In genomic region chr12:62683724-62684501, GRCh38 we compare ENCODE assay signal across 12 cellular contexts.
DNase-seq lines count a peak whose midpoint lies in the region; ATAC-seq and TF ChIP-seq lines count a peak whose summit lies in the region.
"Had no signal": no experiment of that assay in that cellular context is flagged by ENCODE, and none has a peak within 500 bp of the region (broad histone marks: within the 10 kb centered on the region; RNA-seq: fewer than 3 reads in every experiment).

No MANE protein-coding gene starts in this region.

- H3K4me1 Mint-ChIP-seq in osteocyte (ENCODE audit: unreplicated experiment) = peaks cover 33% of the 10 kb centered on the region
- H3K4me1 Mint-ChIP-seq in naive thymus-derived CD8-positive, alpha-beta T cell = peaks cover 0 to 3% (median 1%) of the 10 kb centered on the region in 4 donors

- CTCF ChIA-PET in AG04450 (lab: Charles Lee) = no interaction called here

- no peaks in the 10 kb centered on the region for H3K27me3 ChIP-seq in AG04450 (ENCODE audit: control insufficient read depth, insufficient read depth, low read length)

- H3K27ac Mint-ChIP-seq in osteocyte (ENCODE audit: unreplicated experiment) = peak overlapping the region; percentile 54
- no peak overlapping the region for H3K27ac Mint-ChIP-seq in naive thymus-derived CD8-positive, alpha-beta T cell
- H3K27ac Mint-ChIP-seq: activated naive CD8-positive, alpha-beta T cell treated with anti-CD3 and anti-CD28 coated beads, Interleukin-2, amount 10 ng/mL, durations not matched to agents 7 days and 5 days had no signal

- no peak for TF ChIP-seq CTCF in AG04450 (IDR thresholded peaks at IDR 0.05; ENCODE audit: low read depth, low read length)
- TF ChIP-seq CTCF in osteocyte (IDR thresholded peaks at IDR 0.05) = no peak

- H3K4me3 Mint-ChIP-seq in osteocyte (ENCODE audit: unreplicated experiment) = no peak overlapping the region
- no peak overlapping the region for H3K4me3 Mint-ChIP-seq in naive thymus-derived CD8-positive, alpha-beta T cell
- H3K4me3 Mint-ChIP-seq: activated naive CD8-positive, alpha-beta T cell treated with anti-CD3 and anti-CD28 coated beads, Interleukin-2, amount 10 ng/mL, durations not matched to agents 7 days and 5 days had no signal

- no peak for ATAC-seq in GM18873 (IDR thresholded peaks at IDR 0.05; ENCODE audit: low FRiP score, unreplicated experiment)
- ATAC-seq in naive thymus-derived CD8-positive, alpha-beta T cell = no peak

- intact Hi-C loops in cardiac septum (cut with DNase I) = no loop called here

- DNase-seq in AG04450 (ENCODE audit: low read depth, low spot score) (no peak), anterior cingulate cortex (lab: John Stamatoyannopoulos, UW) (peak in 39 of 58 donors; percentile 4 to 53 (median 24)), cardiac septum (ENCODE audit: low spot score) (peak; percentile 81), osteocyte (ENCODE audit: extremely low spot score, unreplicated experiment) (no peak), GOT3 (lab: John Stamatoyannopoulos, UW) (no peak), GM19238 (ENCODE audit: insufficient read length, low spot score) (no peak)
- no peak for DNase-seq in naive thymus-derived CD8-positive, alpha-beta T cell
- DNase-seq: ACHN; activated naive CD8-positive, alpha-beta T cell treated with anti-CD3 and anti-CD28 coated beads, Interleukin-2, amount 10 ng/mL, durations not matched to agents 7 days and 5 days; NCI-H226 had no signal

- H3K9me3 ChIP-seq in AG04450 (ENCODE audit: control insufficient read depth, insufficient read depth, low read length) = no peaks in the 10 kb centered on the region
- H3K9me3 ChIP-seq: HAP-1 had no signal

- H3K36me3 Mint-ChIP-seq in osteocyte (ENCODE audit: unreplicated experiment) = peaks cover 37% of the 10 kb centered on the region
- no peaks in the 10 kb centered on the region for H3K36me3 Mint-ChIP-seq in naive thymus-derived CD8-positive, alpha-beta T cell
- H3K36me3 Mint-ChIP-seq: activated naive CD8-positive, alpha-beta T cell treated with anti-CD3 and anti-CD28 coated beads, Interleukin-2, amount 10 ng/mL, durations not matched to agents 7 days and 5 days had no signal

- H3K4me3 ChIP-seq in AG04450 (ENCODE audit: low read depth, low read length) = no peak overlapping the region
- H3K4me3 ChIP-seq: HAP-1 had no signal

- peak overlapping the region; percentile 52 for H3K27ac ChIP-seq in AG04450 (ENCODE audit: low read depth, low read length)

- POLR2A ChIA-PET in AG04450 (lab: Yijun Ruan, JAX) = interaction anchor here (0.5 to 0.7 kb wide), 2 partner anchors 74 to 81 kb away, joined by 3 to 5 read pairs; no protein-coding TSS in a partner anchor
- POLR2A ChIA-PET in naive thymus-derived CD8-positive, alpha-beta T cell (lab: Charles Lee) = no interaction called here

- no peaks in the 10 kb centered on the region for H3K27me3 Mint-ChIP-seq in osteocyte (ENCODE audit: unreplicated experiment)
- H3K27me3 Mint-ChIP-seq in naive thymus-derived CD8-positive, alpha-beta T cell = peaks cover 0 to 9% (median 4%) of the 10 kb centered on the region in 5 donors

- no peaks in the 10 kb centered on the region for H3K9me3 Mint-ChIP-seq in osteocyte (ENCODE audit: unreplicated experiment)
- no peaks in the 10 kb centered on the region for H3K9me3 Mint-ChIP-seq in naive thymus-derived CD8-positive, alpha-beta T cell

Comparison
In these comparisons a context has a peak if more than half of its experiments do, and no peak if none do; other contexts are left out.
1. DNase-seq: peak in anterior cingulate cortex (39 of 58) and cardiac septum (single experiment); none in AG04450 (single experiment), osteocyte (single experiment), GOT3 (single experiment), GM19238 (single experiment) and naive thymus-derived CD8-positive, alpha-beta T cell (0 of 10).